31 cellular contexts compared by ENCODE assay signal in genomic region chr18:37457337-37457736, GRCh38.
"Had no signal": no experiment of that assay in that cellular context is flagged by ENCODE, and none has a peak within 500 bp of the region (broad histone marks: within the 10 kb centered on the region; RNA-seq: fewer than 3 reads in every experiment).

No MANE protein-coding gene starts in this region.

- H3K4me1 Mint-ChIP-seq: activated CD4-positive, alpha-beta memory T cell treated with anti-CD3 and anti-CD28 coated beads, Interleukin-2, amount 10 ng/mL, durations not matched to agents 7 days and 5 days; activated CD8-positive, alpha-beta memory T cell treated with anti-CD3 and anti-CD28 coated beads, Interleukin-2, amount 10 ng/mL, durations not matched to agents 7 days and 5 days; activated naive CD4-positive, alpha-beta T cell treated with anti-CD3 and anti-CD28 coated beads, Interleukin-2, amount 10 ng/mL, durations not matched to agents 7 days and 5 days; activated naive CD8-positive, alpha-beta T cell treated with anti-CD3 and anti-CD28 coated beads, Interleukin-2, amount 10 ng/mL, durations not matched to agents 7 days and 5 days had no signal

- H3K4me3 ChIP-seq: body of pancreas, breast epithelium had no signal

- H3K36me3 ChIP-seq: breast epithelium, WERI-Rb-1 had no signal

- H3K27ac Mint-ChIP-seq: activated CD4-positive, alpha-beta memory T cell treated with anti-CD3 and anti-CD28 coated beads, Interleukin-2, amount 10 ng/mL, durations not matched to agents 7 days and 5 days; activated CD8-positive, alpha-beta memory T cell treated with anti-CD3 and anti-CD28 coated beads, Interleukin-2, amount 10 ng/mL, durations not matched to agents 7 days and 5 days; activated naive CD4-positive, alpha-beta T cell treated with anti-CD3 and anti-CD28 coated beads, Interleukin-2, amount 10 ng/mL, durations not matched to agents 7 days and 5 days; activated naive CD8-positive, alpha-beta T cell treated with anti-CD3 and anti-CD28 coated beads, Interleukin-2, amount 10 ng/mL, durations not matched to agents 7 days and 5 days had no signal

- H3K27me3 Mint-ChIP-seq: activated CD4-positive, alpha-beta memory T cell treated with anti-CD3 and anti-CD28 coated beads, Interleukin-2, amount 10 ng/mL, durations not matched to agents 7 days and 5 days; activated CD8-positive, alpha-beta memory T cell treated with anti-CD3 and anti-CD28 coated beads, Interleukin-2, amount 10 ng/mL, durations not matched to agents 7 days and 5 days; activated naive CD4-positive, alpha-beta T cell treated with anti-CD3 and anti-CD28 coated beads, Interleukin-2, amount 10 ng/mL, durations not matched to agents 7 days and 5 days had no signal

- H3K36me3 Mint-ChIP-seq: activated CD8-positive, alpha-beta memory T cell treated with anti-CD3 and anti-CD28 coated beads, Interleukin-2, amount 10 ng/mL, durations not matched to agents 7 days and 5 days; activated naive CD4-positive, alpha-beta T cell treated with anti-CD3 and anti-CD28 coated beads, Interleukin-2, amount 10 ng/mL, durations not matched to agents 7 days and 5 days; activated naive CD8-positive, alpha-beta T cell treated with anti-CD3 and anti-CD28 coated beads, Interleukin-2, amount 10 ng/mL, durations not matched to agents 7 days and 5 days had no signal

- H3K4me3 Mint-ChIP-seq: activated CD4-positive, alpha-beta memory T cell treated with anti-CD3 and anti-CD28 coated beads, Interleukin-2, amount 10 ng/mL, durations not matched to agents 7 days and 5 days; activated CD8-positive, alpha-beta memory T cell treated with anti-CD3 and anti-CD28 coated beads, Interleukin-2, amount 10 ng/mL, durations not matched to agents 7 days and 5 days; activated naive CD4-positive, alpha-beta T cell treated with anti-CD3 and anti-CD28 coated beads, Interleukin-2, amount 10 ng/mL, durations not matched to agents 7 days and 5 days; activated naive CD8-positive, alpha-beta T cell treated with anti-CD3 and anti-CD28 coated beads, Interleukin-2, amount 10 ng/mL, durations not matched to agents 7 days and 5 days had no signal

- H3K4me2 ChIP-seq: KMS-11 had no signal

- H3K27ac ChIP-seq: body of pancreas, breast epithelium, KMS-11, WERI-Rb-1 had no signal

- DNase-seq: activated CD4-positive, alpha-beta memory T cell treated with anti-CD3 and anti-CD28 coated beads, Interleukin-2, amount 10 ng/mL, durations not matched to agents 7 days and 5 days; activated CD4-positive, alpha-beta T cell treated with anti-CD3 and anti-CD28 coated beads for 1 hour; activated CD4-positive, alpha-beta T cell treated with anti-CD3 and anti-CD28 coated beads for 48 hours; activated CD4-positive, CD25-positive, alpha-beta regulatory T cell; activated CD8-positive, alpha-beta memory T cell treated with anti-CD3 and anti-CD28 coated beads for 24 hours; activated CD8-positive, alpha-beta memory T cell treated with anti-CD3 and anti-CD28 coated beads, Interleukin-2, amount 10 ng/mL, durations not matched to agents 7 days and 5 days; activated CD8-positive, alpha-beta memory T cell treated with anti-CD3 and anti-CD28 coated beads, Interleukin-2, amount 50 U/mL, for 48 hours; activated effector memory CD4-positive, alpha-beta T cell treated with Interleukin-2 at 50 U/mL for 16 hours; activated naive CD4-positive, alpha-beta T cell treated with anti-CD3 and anti-CD28 coated beads, Interleukin-2, amount 10 ng/mL, durations not matched to agents 7 days and 5 days; activated naive CD8-positive, alpha-beta T cell treated with anti-CD3 and anti-CD28 coated beads, Interleukin-2, amount 10 ng/mL, durations not matched to agents 7 days and 5 days; activated T-cell treated with anti-CD3 and anti-CD28 coated beads, Interleukin-2, amount 50 U/mL, for 48 hours; body of pancreas; central memory CD4-positive, alpha-beta T cell; MM.1S; MV-4-11; NCI-H1092; NCI-H1436 treated with DMSO at 0.1 percent for 48 hours; NCI-H1694 treated with DMSO at 0.1 percent for 48 hours; NCI-H2029; NCI-H345; NCI-H524 treated with DMSO at 0.1 percent for 48 hours; NCI-H748 treated with DMSO at 0.1 percent for 48 hours; NK-92 treated with Interleukin-12 subunit alpha and Interleukin-12 subunit beta, amount 100 ng/mL, for 24 hours; Right ventricle myocardium superior; SW 1271; T-helper 1 cell; T-helper 2 cell; T-helper 9 cell; WERI-Rb-1 had no signal

- H3K9me3 ChIP-seq: body of pancreas, breast epithelium had no signal

- H3K9me3 Mint-ChIP-seq: activated CD4-positive, alpha-beta memory T cell treated with anti-CD3 and anti-CD28 coated beads, Interleukin-2, amount 10 ng/mL, durations not matched to agents 7 days and 5 days; activated naive CD4-positive, alpha-beta T cell treated with anti-CD3 and anti-CD28 coated beads, Interleukin-2, amount 10 ng/mL, durations not matched to agents 7 days and 5 days; activated naive CD8-positive, alpha-beta T cell treated with anti-CD3 and anti-CD28 coated beads, Interleukin-2, amount 10 ng/mL, durations not matched to agents 7 days and 5 days had no signal

- ATAC-seq: activated CD8-positive, alpha-beta memory T cell treated with anti-CD3 and anti-CD28 coated beads, Interleukin-2, amount 10 ng/mL, durations not matched to agents 7 days and 5 days; body of pancreas had no signal

- H3K27me3 ChIP-seq: body of pancreas, breast epithelium had no signal
